Comparison of ENCODE assay signal across 19 cellular contexts in genomic region chr6:4188801-4189200, GRCh38. TPM values are rescaled to one million over a fixed set of nuclear protein-coding genes. Genes with fewer than 3 reads are reported as not detected.
DNase-seq lines count a peak whose midpoint lies in the region; ATAC-seq and TF ChIP-seq lines count a peak whose summit lies in the region.
"Had no signal": no experiment of that assay in that cellular context is flagged by ENCODE, and none has a peak within 500 bp of the region (broad histone marks: within the 10 kb centered on the region; RNA-seq: fewer than 3 reads in every experiment).

No MANE protein-coding gene starts in this region.

- H3K9me3 ChIP-seq in lung (ENCODE audit: control insufficient read depth in 2 of 2, insufficient read depth in 1 of 2, low read length in 1 of 2): peaks cover 0 to 3% of the 10 kb centered on the region in 2 donors
- H3K9me3 ChIP-seq in testis: no peaks in the 10 kb centered on the region
- H3K9me3 ChIP-seq: BE2C had no signal

- 95% methylated on average over 25 of the region's 25 CpGs for WGBS in lung, 2 donors
- 59 to 68% methylated on average over 23 to 25 of the region's 25 CpGs for WGBS in testis, 2 donors

- H3K36me3 ChIP-seq in lung (ENCODE audit: control insufficient read depth in 2 of 2, insufficient read depth in 2 of 2, low read length in 2 of 2) (no peaks in the 10 kb centered on the region), testis (ENCODE audit: low read depth, missing control alignments) (no peaks in the 10 kb centered on the region)
- H3K36me3 ChIP-seq: BE2C, BLaER1 had no signal

- no peak overlapping the region for H3K4me3 ChIP-seq in lung
- peak overlapping the region; percentile 6 to 24 for H3K4me3 ChIP-seq in testis
- H3K4me3 ChIP-seq: BLaER1 had no signal

- H3K27me3 ChIP-seq in lung (ENCODE audit: control insufficient read depth, insufficient read depth): no peaks in the 10 kb centered on the region
- no peaks in the 10 kb centered on the region for H3K27me3 ChIP-seq in testis
- H3K27me3 ChIP-seq: BE2C, BLaER1 had no signal

- no peak overlapping the region for H3K27ac ChIP-seq in lung (ENCODE audit: low read depth in 1 of 2, low read length in 1 of 2)
- H3K27ac ChIP-seq in testis: no peak overlapping the region
- H3K27ac ChIP-seq: BLaER1 had no signal

- intact Hi-C loops in testis (cut with DNase I; ENCODE audit: low total_unique reads): no loop called here

- no peak for TF ChIP-seq POLR2A in testis (IDR thresholded peaks at IDR 0.05)

- DNase-seq in NCI-H510A treated with DMSO at 0.1 percent for 48 hours (lab: John Stamatoyannopoulos, UW) (peak; percentile 26), NCI-H510A (lab: John Stamatoyannopoulos, UW) (no peak), SK-N-DZ (ENCODE audit: low spot score) (peak; percentile 24), lung (ENCODE audit: low spot score) (peak; percentile 18), testis (peak; percentile 77), DMS 273 treated with DMSO at 0.1 percent for 48 hours (lab: John Stamatoyannopoulos, UW) (no peak), NCI-H2107 treated with DMSO at 0.1 percent for 48 hours (lab: John Stamatoyannopoulos, UW; ENCODE audit: unreplicated experiment) (no peak), NK-92 (lab: John Stamatoyannopoulos, UW; ENCODE audit: unreplicated experiment) (no peak)
- DNase-seq: 8988T; ACHN; BE2C; C1 segment of cervical spinal cord; CD4-positive, alpha-beta memory T cell; CD4-positive, CD25-positive, alpha-beta regulatory T cell; CD8-positive, alpha-beta memory T cell; COR-L47; DMS79 treated with DMSO at 0.1 percent for 48 hours; GF-D8 had no signal

- no peak for ATAC-seq in lung (ENCODE audit: insufficient read depth, low FRiP score)

- TF ChIP-seq CTCF in lung (IDR thresholded peaks at IDR 0.05; ENCODE audit: control extremely low read depth, extremely low read depth): no peak
- peak in 1 of 3 experiments; percentile 19 for TF ChIP-seq CTCF in testis (IDR thresholded peaks at IDR 0.05)

- H3K4me1 ChIP-seq in lung (ENCODE audit: control insufficient read depth in 2 of 2, insufficient read depth in 2 of 2, low read length in 2 of 2) (no peaks in the 10 kb centered on the region), testis (no peaks in the 10 kb centered on the region)
- H3K4me1 ChIP-seq: BE2C, BLaER1 had no signal

RNA-seq across cellular contexts. Expression of gene ECI2, which starts 53.4 kb away (rescaled TPM):
- 50.6 and 51.6 TPM in 2 replicates for polyA plus RNA-seq in SK-N-DZ (2014; cell fraction: cytosol; rRNA removed)
- 28.4 and 29.1 TPM in 2 replicates for polyA plus RNA-seq in SK-N-DZ (2014; cell fraction: nucleus; rRNA removed)
- total RNA-seq in lung (10 to 100 TPM; 42.6 to 68.0 TPM), testis (10 to 100 TPM; 52.3 to 53.3 TPM)
- polyA plus RNA-seq in lung (10 to 100 TPM; 18.9 to 27.6 TPM), testis (ENCODE audit: insufficient read depth, low read depth, low replicate concordance) (57.2 TPM)

Comparison
In these comparisons a context has a peak if more than half of its experiments do, and no peak if none do; other contexts are left out.
1. DNase-seq: peak in NCI-H510A treated with DMSO at 0.1 percent for 48 hours (single experiment), SK-N-DZ (single experiment), lung (single experiment) and testis (single experiment); none in NCI-H510A (single experiment), DMS 273 treated with DMSO at 0.1 percent for 48 hours (single experiment), NCI-H2107 treated with DMSO at 0.1 percent for 48 hours (single experiment) and NK-92 (single experiment).